Comparison of ENCODE assay signal across 15 cellular contexts in genomic region chr1:31029031-31029430, GRCh38. TPM values are rescaled to one million over a fixed set of nuclear protein-coding genes. Genes with fewer than 3 reads are reported as not detected.
DNase-seq lines count a peak whose midpoint lies in the region; ATAC-seq and TF ChIP-seq lines count a peak whose summit lies in the region.
"Had no signal": no experiment of that assay in that cellular context is flagged by ENCODE, and none has a peak within 500 bp of the region (broad histone marks: within the 10 kb centered on the region; RNA-seq: fewer than 3 reads in every experiment).

No MANE protein-coding gene starts in this region.

- in situ Hi-C loops in brain microvascular endothelial cell (cut with HindIII; ENCODE audit: low pct_ligation_motif_present, low sequenced_read_pairs): no loop called here

- peaks cover 37% of the 10 kb centered on the region for H3K4me1 Mint-ChIP-seq in MCF 10A (ENCODE audit: insufficient read depth, unreplicated experiment)

- no peaks in the 10 kb centered on the region for H3K9me3 Mint-ChIP-seq in MCF 10A (ENCODE audit: unreplicated experiment)
- H3K9me3 Mint-ChIP-seq: nephron had no signal

- DNase-seq in breast epithelium (ENCODE audit: low spot score in 2 of 2) (no peak), MCF 10A (ENCODE audit: unreplicated experiment) (no peak), epithelial cell of esophagus (ENCODE audit: low read depth) (peak; percentile 24), thyroid gland (no peak), NCI-H1930 (lab: John Stamatoyannopoulos, UW) (no peak), brain microvascular endothelial cell (no peak)
- DNase-seq: aorta, NCI-H187, NCI-H524 treated with DMSO at 0.1 percent for 48 hours, uterus had no signal

- no peak overlapping the region for H3K4me3 ChIP-seq in breast epithelium
- H3K4me3 ChIP-seq in OCI-LY1 (ENCODE audit: low read depth, low read length, poor library complexity, severe bottlenecking): no peak overlapping the region
- H3K4me3 ChIP-seq in epithelial cell of esophagus (ENCODE audit: low read length): no peak overlapping the region
- no peak overlapping the region for H3K4me3 ChIP-seq in thyroid gland (replicated peaks in 1 of 3)
- no peak overlapping the region for H3K4me3 ChIP-seq in brain microvascular endothelial cell (ENCODE audit: low read depth, low read length)
- H3K4me3 ChIP-seq: left lung, uterus had no signal

- TF ChIP-seq POLR2A in breast epithelium (IDR thresholded peaks at IDR 0.05) (no peak), thyroid gland (IDR thresholded peaks at IDR 0.05) (no peak)

- BruUV-seq in MCF 10A (replicated peaks; lab: Mats Ljungman, UMichigan): no TSS peak

- H3K27ac ChIP-seq in breast epithelium (peak overlapping the region; percentile 42 to 51), OCI-LY1 (ENCODE audit: low read depth, low read length, poor library complexity, severe bottlenecking) (peak overlapping the region; percentile 49), thyroid gland (peak overlapping the region in 2 of 3 donors; percentile 1 to 9), brain microvascular endothelial cell (no peak overlapping the region)

- H4K20me1 ChIP-seq in OCI-LY1 (ENCODE audit: insufficient read depth, low read length): no peaks in the 10 kb centered on the region

- H3K27me3 ChIP-seq in breast epithelium: no peaks in the 10 kb centered on the region
- H3K27me3 ChIP-seq in OCI-LY1 (ENCODE audit: insufficient read depth, low read length): no peaks in the 10 kb centered on the region
- no peaks in the 10 kb centered on the region for H3K27me3 ChIP-seq in thyroid gland
- no peaks in the 10 kb centered on the region for H3K27me3 ChIP-seq in brain microvascular endothelial cell (replicated peaks)
- H3K27me3 ChIP-seq: left lung, uterus had no signal

- POLR2A ChIA-PET in MCF 10A (lab: Yijun Ruan, JAX): interaction anchor here (0.6 to 2.6 kb wide), 3 partner anchors 18 to 33 kb away, joined by 3 to 9 read pairs (median 3); no protein-coding TSS in a partner anchor

- H3K4me1 ChIP-seq in breast epithelium: peaks cover 4 to 16% of the 10 kb centered on the region in 2 donors
- peaks cover 58% of the 10 kb centered on the region for H3K4me1 ChIP-seq in OCI-LY1 (ENCODE audit: insufficient read depth, low read length, severe bottlenecking)
- H3K4me1 ChIP-seq in thyroid gland: peaks cover 56 to 67% of the 10 kb centered on the region in 2 donors

- H2AFZ ChIP-seq in OCI-LY1 (ENCODE audit: low read length): no peak overlapping the region

- peak overlapping the region; percentile 1; the same call in 1 of the 2 replicates for H3K4me2 ChIP-seq in OCI-LY1 (ENCODE audit: low read length)

- H3K27me3 Mint-ChIP-seq in MCF 10A (ENCODE audit: insufficient read depth, unreplicated experiment): no peaks in the 10 kb centered on the region

- no peaks in the 10 kb centered on the region for H3K9me3 ChIP-seq in breast epithelium
- H3K9me3 ChIP-seq in OCI-LY1 (ENCODE audit: low read length): no peaks in the 10 kb centered on the region
- no peaks in the 10 kb centered on the region for H3K9me3 ChIP-seq in thyroid gland
- H3K9me3 ChIP-seq: left lung, uterus had no signal

- H3K4me3 Mint-ChIP-seq in MCF 10A (ENCODE audit: unreplicated experiment): no peak overlapping the region
- H3K4me3 Mint-ChIP-seq: nephron had no signal

- peaks cover 76% of the 10 kb centered on the region for H3K36me3 Mint-ChIP-seq in MCF 10A (ENCODE audit: insufficient read depth, unreplicated experiment)

- CTCF ChIA-PET in MCF 10A (lab: Yijun Ruan, JAX): no interaction called here

- peaks cover 94% of the 10 kb centered on the region for H3K79me2 ChIP-seq in OCI-LY1 (ENCODE audit: insufficient read depth, low read length)

- no peak overlapping the region for H3K27ac Mint-ChIP-seq in MCF 10A (ENCODE audit: low read depth, unreplicated experiment)

- intact Hi-C loops in breast epithelium (cut with DNase I; ENCODE audit: low total_unique reads): no loop called here
- intact Hi-C loops in MCF 10A (cut with micrococcal nuclease): no loop called here
- intact Hi-C loops in thyroid gland (cut with DNase I): no loop called here

- TF ChIP-seq CTCF in breast epithelium (IDR thresholded peaks at IDR 0.05) (no peak), MCF 10A (IDR thresholded peaks at IDR 0.05; ENCODE audit: unreplicated experiment) (no peak), OCI-LY1 (IDR thresholded peaks at IDR 0.05; ENCODE audit: low read length) (no peak), epithelial cell of esophagus (IDR thresholded peaks at IDR 0.05; ENCODE audit: insufficient read depth, low read depth, low read length, missing control alignments) (no peak), thyroid gland (IDR thresholded peaks at IDR 0.05) (no peak), brain microvascular endothelial cell (IDR thresholded peaks at IDR 0.05; ENCODE audit: low read depth, low read length, missing control alignments) (no peak)

- no peak overlapping the region for H3K9ac ChIP-seq in OCI-LY1 (ENCODE audit: low read length)

- no peaks in the 10 kb centered on the region for H3F3A ChIP-seq in OCI-LY1 (ENCODE audit: insufficient read depth, low read length)

- H3K36me3 ChIP-seq in breast epithelium (no peaks in the 10 kb centered on the region), OCI-LY1 (ENCODE audit: insufficient read depth, low read length) (peaks cover 40% of the 10 kb centered on the region; the same call in 1 of the 2 replicates), thyroid gland (no peaks in the 10 kb centered on the region), brain microvascular endothelial cell (replicated peaks) (peaks cover 8% of the 10 kb centered on the region)
- H3K36me3 ChIP-seq: left lung, uterus had no signal

- no peaks in the 10 kb centered on the region for H3K9me2 ChIP-seq in OCI-LY1 (ENCODE audit: low read depth, low read length)

- ATAC-seq in HG03025 (IDR thresholded peaks at IDR 0.05; ENCODE audit: low FRiP score, unreplicated experiment): no peak
- ATAC-seq: left lung, Panc1 had no signal

RNA-seq across cellular contexts. Expression of gene PUM1, which starts 36.5 kb away (rescaled TPM):
- total RNA-seq in breast epithelium (100 to 1,000 TPM in 2 of 3 donors, 10 to 100 TPM in 1; 93.8 to 149 (median 116) TPM), MCF 10A (2022) (107 and 110 TPM in 2 replicates), thyroid gland (100 to 1,000 TPM; 118 to 191 (median 132) TPM)
